In genomic region chr10:816958-817357, GRCh38 we compare ENCODE assay signal across 1 cellular context.
TF ChIP-seq lines count a peak whose summit lies in the region.

No MANE protein-coding gene starts in this region.

TF ChIP-seq in HepG2, 621 proteins besides CTCF, POLR2A, EP300 and RAD21:
- no peak for TF ChIP-seq RFXANK (CRISPR knock-in tag; IDR thresholded peaks at IDR 0.05)
- TF ChIP-seq ZNF121 (CRISPR knock-in tag; IDR thresholded peaks at IDR 0.05): no peak
- no peak for TF ChIP-seq ZBTB39 (CRISPR knock-in tag; IDR thresholded peaks at IDR 0.05)
- no peak for TF ChIP-seq BCL3 (CRISPR knock-in tag; IDR thresholded peaks at IDR 0.05)
- no peak for TF ChIP-seq ZNF331 (CRISPR knock-in tag; IDR thresholded peaks at IDR 0.05)
- TF ChIP-seq U2AF2 (IDR thresholded peaks at IDR 0.05; ENCODE audit: low read depth, low read length): no peak
- TF ChIP-seq ATF1 (CRISPR knock-in tag; IDR thresholded peaks at IDR 0.05): no peak
- no peak for TF ChIP-seq ZNF24 (IDR thresholded peaks at IDR 0.05)
- TF ChIP-seq FOXA1 (IDR thresholded peaks at IDR 0.05): no peak
- no peak for TF ChIP-seq FOXA1 (CRISPR knock-in tag; IDR thresholded peaks at IDR 0.05)
